Comparison of ENCODE assay signal across 1 cellular context in genomic region chr7:31553636-31554035, GRCh38.
TF ChIP-seq lines count a peak whose summit lies in the region.

No MANE protein-coding gene starts in this region.

TF ChIP-seq in SK-N-SH treated with all-trans-retinoic acid at 6 μM for 48 hours, 23 proteins besides CTCF, POLR2A, EP300 and RAD21 (continued from another document):
- TF ChIP-seq CSRNP3 (CRISPR knock-in tag; IDR thresholded peaks at IDR 0.05): no peak
- TF ChIP-seq CSDC2 (CRISPR knock-in tag; IDR thresholded peaks at IDR 0.05): no peak
- no peak for TF ChIP-seq SNAI2 (CRISPR knock-in tag; IDR thresholded peaks at IDR 0.05)
- TF ChIP-seq ZFP3 (CRISPR knock-in tag; IDR thresholded peaks at IDR 0.05): no peak
- no peak for TF ChIP-seq GLIS3 (CRISPR knock-in tag; IDR thresholded peaks at IDR 0.05)
- no peak for TF ChIP-seq OSR1 (CRISPR knock-in tag; IDR thresholded peaks at IDR 0.05)
TF ChIP-seq in SK-N-SH treated with all-trans-retinoic acid at 6 μM for 48 hours: peak in this region for 0.
